Comparison of ENCODE assay signal across 25 cellular contexts in genomic region chr3:164377466-164377865, GRCh38.
DNase-seq lines count a peak whose midpoint lies in the region; ATAC-seq and TF ChIP-seq lines count a peak whose summit lies in the region.
"Had no signal": no experiment of that assay in that cellular context is flagged by ENCODE, and none has a peak within 500 bp of the region (broad histone marks: within the 10 kb centered on the region; RNA-seq: fewer than 3 reads in every experiment).

No MANE protein-coding gene starts in this region.

- no peak overlapping the region for H2AFZ ChIP-seq in GM23248
- H2AFZ ChIP-seq in PC-3 (ENCODE audit: low read length), result peak overlapping the region; percentile 43; the same call in 1 of the 2 replicates
- H2AFZ ChIP-seq in mesenchymal stem cell (ENCODE audit: low read depth, low read length), result no peak overlapping the region

- H3K4me3 ChIP-seq in GM23248, result no peak overlapping the region
- no peak overlapping the region for H3K4me3 ChIP-seq in PC-3 (ENCODE audit: low read length)
- H3K4me3 ChIP-seq in mesenchymal stem cell (ENCODE audit: insufficient read depth in 1 of 2, low read depth in 1 of 2, low read length in 2 of 2), result no peak overlapping the region
- H3K4me3 ChIP-seq in adrenal gland, result no peak overlapping the region
- no peak overlapping the region for H3K4me3 ChIP-seq in spleen
- H3K4me3 ChIP-seq: BLaER1, K562, MG63, SJSA1 had no signal

- H3K9me3 ChIP-seq in GM23248 (ENCODE audit: low read depth), result no peaks in the 10 kb centered on the region
- H3K9me3 ChIP-seq in PC-3 (ENCODE audit: low read length), result no peaks in the 10 kb centered on the region
- no peaks in the 10 kb centered on the region for H3K9me3 ChIP-seq in mesenchymal stem cell (ENCODE audit: control insufficient read depth, low read length)
- H3K9me3 ChIP-seq in adrenal gland (replicated peaks in 1 of 3), result no peaks in the 10 kb centered on the region
- H3K9me3 ChIP-seq in spleen, result no peaks in the 10 kb centered on the region
- H3K9me3 ChIP-seq: BLaER1, MG63, SJSA1 had no signal

- H4K20me1 ChIP-seq in GM23248 (ENCODE audit: insufficient read depth) (no peaks in the 10 kb centered on the region), PC-3 (ENCODE audit: low read length) (no peaks in the 10 kb centered on the region)
- H4K20me1 ChIP-seq: BLaER1 had no signal

- no peak overlapping the region for H3K4me2 ChIP-seq in GM23248 (ENCODE audit: unreplicated experiment)
- no peak overlapping the region for H3K4me2 ChIP-seq in PC-3 (ENCODE audit: low read length)
- H3K4me2 ChIP-seq in mesenchymal stem cell (ENCODE audit: low read length, poor library complexity, severe bottlenecking), result no peak overlapping the region
- H3K4me2 ChIP-seq: BLaER1 had no signal

- ATAC-seq in PC-3, result peak; percentile 88
- ATAC-seq: HepG2, K562, Panc1 had no signal

- no peak overlapping the region for H3K23ac ChIP-seq in mesenchymal stem cell (ENCODE audit: low read length in 2 of 2)

- H3K4me1 ChIP-seq in GM23248 (ENCODE audit: insufficient read depth) (no peaks in the 10 kb centered on the region), PC-3 (ENCODE audit: insufficient read depth, low read length) (peaks cover 4% of the 10 kb centered on the region; the same call in 1 of the 2 replicates), mesenchymal stem cell (ENCODE audit: control insufficient read depth, insufficient read depth, low read depth, low read length) (no peaks in the 10 kb centered on the region), adrenal gland (replicated peaks in 1 of 2) (no peaks in the 10 kb centered on the region), spleen (no peaks in the 10 kb centered on the region)
- H3K4me1 ChIP-seq: BLaER1, SJSA1 had no signal

- BruUV-seq in PC-3 (replicated peaks; lab: Mats Ljungman, UMichigan), result no TSS peak

- H3K27me3 ChIP-seq in GM23248 (replicated peaks; ENCODE audit: insufficient read depth) (no peaks in the 10 kb centered on the region), PC-3 (ENCODE audit: low read length) (no peaks in the 10 kb centered on the region), mesenchymal stem cell (ENCODE audit: control insufficient read depth in 1 of 2, insufficient read depth in 1 of 2, low read length in 2 of 2) (no peaks in the 10 kb centered on the region), adrenal gland (no peaks in the 10 kb centered on the region), spleen (replicated peaks in 1 of 7) (no peaks in the 10 kb centered on the region)
- H3K27me3 ChIP-seq: BLaER1, MG63, SJSA1 had no signal

- TF ChIP-seq CTCF in PC-3 (conservative IDR thresholded peaks at IDR 0.05; ENCODE audit: low read depth, low read length), result no peak
- no peak for TF ChIP-seq CTCF in adrenal gland (IDR thresholded peaks at IDR 0.05)
- no peak for TF ChIP-seq CTCF in spleen (IDR thresholded peaks at IDR 0.05 in 8 of 11, conservative IDR thresholded peaks at IDR 0.05 in 3 of 11)

- no peak overlapping the region for H4K8ac ChIP-seq in mesenchymal stem cell (ENCODE audit: low read length)

- DNase-seq in DMS 273 treated with DMSO at 0.1 percent for 48 hours (lab: John Stamatoyannopoulos, UW), result peak; percentile 30
- DNase-seq in GM23248, result peak; percentile 2
- DNase-seq in PC-3, result peak; percentile 16
- DNase-seq in mesenchymal stem cell, result peak; percentile 7
- no peak for DNase-seq in stimulated activated CD8-positive, alpha-beta memory T cell treated with anti-CD3 and anti-CD28 coated beads, Interleukin-4, amount 100 ng/mL, for 48 hours
- no peak for DNase-seq in adrenal gland
- no peak for DNase-seq in spleen
- DNase-seq: CD4-positive, alpha-beta T cell; COR-L47; DMS153; GF-D8; H7; HFFc6; MG63; NCI-H1417 treated with DMSO at 0.1 percent for 48 hours; NCI-H187; NCI-H226; NCI-H69; NK-92 treated with Interleukin-12 subunit alpha and Interleukin-12 subunit beta, amount 100 ng/mL, for 24 hours had no signal

- H4K91ac ChIP-seq in mesenchymal stem cell (ENCODE audit: low read length), result no peak overlapping the region

- no peak overlapping the region for H2BK15ac ChIP-seq in mesenchymal stem cell (ENCODE audit: low read depth, poor library complexity, severe bottlenecking)

- CTCF ChIA-PET in PC-3 (lab: Charles Lee), result interaction anchor here (0.9 kb wide), 1 partner anchor 830 kb away, joined by 3 read pairs; no protein-coding TSS in a partner anchor

- no peak overlapping the region for H2BK12ac ChIP-seq in mesenchymal stem cell (ENCODE audit: low read length in 2 of 2)

- H3F3A ChIP-seq in GM23248 (ENCODE audit: insufficient read depth), result no peaks in the 10 kb centered on the region
- no peaks in the 10 kb centered on the region for H3F3A ChIP-seq in PC-3 (ENCODE audit: low read length, unreplicated experiment)

- no peak overlapping the region for H2BK5ac ChIP-seq in mesenchymal stem cell (ENCODE audit: low read depth, low read length, poor library complexity, severe bottlenecking)

- H3K9ac ChIP-seq in GM23248, result no peak overlapping the region
- no peak overlapping the region for H3K9ac ChIP-seq in PC-3 (ENCODE audit: low read length)
- no peak overlapping the region for H3K9ac ChIP-seq in mesenchymal stem cell (ENCODE audit: low read length)
- H3K9ac ChIP-seq: BLaER1 had no signal

- intact Hi-C loops in PC-3 (cut with micrococcal nuclease) (loop anchor here (5.0 kb wide), 1 partner anchor 430 kb away; no protein-coding TSS in a partner anchor), adrenal gland (cut with DNase I) (no loop called here), spleen (cut with DNase I; ENCODE audit: low total_unique reads) (no loop called here)

- H3K27ac ChIP-seq in GM23248 (no peak overlapping the region), PC-3 (ENCODE audit: low read length) (no peak overlapping the region), mesenchymal stem cell (ENCODE audit: low read length, poor library complexity, severe bottlenecking) (no peak overlapping the region), adrenal gland (no peak overlapping the region), spleen (no peak overlapping the region)
- H3K27ac ChIP-seq: BLaER1, HL-60, SJSA1 had no signal

- H2AK5ac ChIP-seq in mesenchymal stem cell (ENCODE audit: low read length, severe bottlenecking), result no peak overlapping the region

- H3K18ac ChIP-seq in mesenchymal stem cell (ENCODE audit: low read depth in 1 of 2, low read length in 2 of 2), result no peak overlapping the region

- POLR2A ChIA-PET in PC-3 (lab: Charles Lee; ENCODE audit: unreplicated experiment), result interaction anchor here (0.6 kb wide), 1 partner anchor 31 kb away, joined by 3 read pairs; no protein-coding TSS in a partner anchor

- in situ Hi-C loops in GM23248 (cut with MboI), result no loop called here

- H3K79me2 ChIP-seq in GM23248 (ENCODE audit: insufficient read depth) (no peaks in the 10 kb centered on the region), PC-3 (ENCODE audit: low read length) (no peaks in the 10 kb centered on the region)

- no peaks in the 10 kb centered on the region for H3K36me3 ChIP-seq in GM23248 (ENCODE audit: low read depth)
- H3K36me3 ChIP-seq in PC-3 (ENCODE audit: low read depth, low read length), result no peaks in the 10 kb centered on the region
- H3K36me3 ChIP-seq in mesenchymal stem cell (ENCODE audit: control insufficient read depth in 1 of 2, insufficient read depth in 2 of 2, low read depth in 1 of 2, low read length in 2 of 2), result no peaks in the 10 kb centered on the region
- no peaks in the 10 kb centered on the region for H3K36me3 ChIP-seq in adrenal gland (replicated peaks in 1 of 2)
- H3K36me3 ChIP-seq in spleen, result no peaks in the 10 kb centered on the region
- H3K36me3 ChIP-seq: BLaER1, MG63, SJSA1 had no signal

- no peak overlapping the region for H3K14ac ChIP-seq in mesenchymal stem cell (ENCODE audit: low read length in 2 of 2)

- no peak for TF ChIP-seq POLR2A in adrenal gland (IDR thresholded peaks at IDR 0.05)
- TF ChIP-seq POLR2A in spleen (IDR thresholded peaks at IDR 0.05), result no peak

- H3K9me2 ChIP-seq in GM23248 (ENCODE audit: insufficient read depth) (no peaks in the 10 kb centered on the region), PC-3 (replicated peaks; ENCODE audit: low read length) (0 out of 2 replicates have a peak, but pooled peaks cover 3% of the 10 kb centered on the region)

- H2BK120ac ChIP-seq in mesenchymal stem cell (ENCODE audit: low read depth, low read length), result no peak overlapping the region

- WGBS in GM23248 (ENCODE audit: low coverage in 1 of 2, low lambda C conversion rate in 2 of 2, missing lambda C conversion rate in 2 of 2), 2 experiments, result 39 to 40% methylated on average over 2 of the region's 2 CpGs
- no CpG with 5 or more reads among the region's 2 CpGs for WGBS in mesenchymal stem cell
- WGBS in adrenal gland, 4 donors, result 51 to 74% (median 61%) methylated on average over 2 of the region's 2 CpGs
- 50 to 75% (median 56%) methylated on average over 2 of the region's 2 CpGs for WGBS in spleen, 5 donors

- H3K79me1 ChIP-seq in mesenchymal stem cell (replicated peaks; ENCODE audit: low read length, poor library complexity, severe bottlenecking), result no peaks in the 10 kb centered on the region

- no peak overlapping the region for H3K4ac ChIP-seq in mesenchymal stem cell (ENCODE audit: low read depth in 1 of 2, low read length in 2 of 2)

Comparison
In these comparisons a context has a peak if more than half of its experiments do, and no peak if none do; other contexts are left out.
1. DNase-seq: peak in DMS 273 treated with DMSO at 0.1 percent for 48 hours (single experiment), GM23248 (single experiment), PC-3 (single experiment) and mesenchymal stem cell (single experiment); none in stimulated activated CD8-positive, alpha-beta memory T cell treated with anti-CD3 and anti-CD28 coated beads, Interleukin-4, amount 100 ng/mL, for 48 hours (single experiment), adrenal gland (0 of 7) and spleen (single experiment).